Comparison of ENCODE assay signal across 8 cellular contexts in the genomic region with DNA sequence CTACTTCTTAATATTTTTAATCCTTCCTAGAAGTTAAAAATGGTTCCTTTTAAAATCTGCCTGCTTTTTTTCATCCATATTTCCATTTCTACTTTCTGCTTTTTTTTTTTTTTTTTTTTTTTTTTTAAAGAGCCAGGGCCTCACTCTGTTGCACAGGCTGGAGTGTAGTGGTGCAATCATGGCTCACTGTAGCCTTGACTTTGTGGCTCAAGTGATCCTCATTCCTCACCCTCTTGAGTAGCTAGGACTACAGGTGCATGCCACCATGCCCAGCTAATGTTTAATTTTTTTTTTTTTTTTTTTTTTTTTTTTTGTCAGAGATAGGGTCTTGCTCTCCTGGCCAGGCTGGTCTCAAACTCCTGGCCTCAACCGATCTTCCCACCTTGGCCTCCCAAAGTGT.
"Had no signal": no experiment of that assay in that cellular context is flagged by ENCODE, and none has a peak within 500 bp of the region (broad histone marks: within the 10 kb centered on the region; RNA-seq: fewer than 3 reads in every experiment).

No MANE protein-coding gene starts in this region.

- H3K4me3 Mint-ChIP-seq: GM23338, H9 had no signal

- H2AFZ ChIP-seq: GM23338 had no signal

- H3K9me3 Mint-ChIP-seq: GM23338, H9 had no signal

- DNase-seq: H9, HCEC 1CT, IMR-90, KBM-7 had no signal

- H3K27ac Mint-ChIP-seq: GM23338 had no signal

- FAIRE-seq: H1, H54, HTR-8/SVneo had no signal

- H3K4me2 ChIP-seq: GM23338 had no signal

- H3K4me3 ChIP-seq: GM23338 had no signal

- ATAC-seq: GM23338 had no signal
